1 cellular context compared by ENCODE assay signal in the genomic region with DNA sequence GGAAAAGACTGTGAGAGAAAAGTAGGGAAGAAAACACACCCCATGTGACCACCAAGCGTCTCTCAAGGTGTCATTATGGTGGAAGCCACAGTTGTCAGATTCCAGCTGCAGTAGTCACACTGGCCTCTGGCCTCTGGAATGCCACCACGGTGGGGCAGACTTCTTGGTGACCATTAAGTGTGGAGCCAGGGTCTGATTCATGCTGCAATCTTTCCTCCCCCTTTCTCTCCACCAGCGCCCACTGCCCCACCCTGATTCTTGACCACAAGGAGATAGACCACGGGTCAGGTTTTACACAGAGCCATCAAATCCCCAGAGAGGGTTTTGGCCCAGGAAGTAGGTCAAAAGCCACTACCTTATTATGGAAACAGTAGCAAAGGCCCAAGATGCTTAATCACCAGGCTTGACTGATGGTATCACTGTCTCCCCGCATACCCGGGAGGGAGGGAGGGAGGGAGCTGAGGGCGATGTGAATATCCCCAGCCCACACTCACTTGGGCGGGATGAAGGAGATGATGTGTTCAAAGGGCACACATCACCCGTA.
TF ChIP-seq lines count a peak whose summit lies in the region.

No MANE protein-coding gene starts in this region.

TF ChIP-seq in A549, 52 proteins besides CTCF, POLR2A, EP300 and RAD21 (continued from another document):
- TF ChIP-seq, protein P1, sequence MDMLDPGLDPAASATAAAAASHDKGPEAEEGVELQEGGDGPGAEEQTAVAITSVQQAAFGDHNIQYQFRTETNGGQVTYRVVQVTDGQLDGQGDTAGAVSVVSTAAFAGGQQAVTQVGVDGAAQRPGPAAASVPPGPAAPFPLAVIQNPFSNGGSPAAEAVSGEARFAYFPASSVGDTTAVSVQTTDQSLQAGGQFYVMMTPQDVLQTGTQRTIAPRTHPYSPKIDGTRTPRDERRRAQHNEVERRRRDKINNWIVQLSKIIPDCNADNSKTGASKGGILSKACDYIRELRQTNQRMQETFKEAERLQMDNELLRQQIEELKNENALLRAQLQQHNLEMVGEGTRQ (IDR thresholded peaks at IDR 0.05): peak; percentile 51
- TF ChIP-seq FOSB (CRISPR knock-in tag; IDR thresholded peaks at IDR 0.05) (no peak), EHMT2 (IDR thresholded peaks at IDR 0.05; ENCODE audit: low read depth) (no peak), ZNF302 (CRISPR knock-in tag; IDR thresholded peaks at IDR 0.05) (no peak), SMC3 (IDR thresholded peaks at IDR 0.05) (peak; percentile 23; the same call in 1 of the 3 replicates), CHD4 (IDR thresholded peaks at IDR 0.05; ENCODE audit: borderline replicate concordance) (no peak)
- TF ChIP-seq, protein P2, sequence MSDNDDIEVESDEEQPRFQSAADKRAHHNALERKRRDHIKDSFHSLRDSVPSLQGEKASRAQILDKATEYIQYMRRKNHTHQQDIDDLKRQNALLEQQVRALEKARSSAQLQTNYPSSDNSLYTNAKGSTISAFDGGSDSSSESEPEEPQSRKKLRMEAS (IDR thresholded peaks at IDR 0.05): peak; percentile 53
